15 cellular contexts compared by ENCODE assay signal in genomic region chr6:4401408-4402367, GRCh38.
DNase-seq lines count a peak whose midpoint lies in the region; ATAC-seq and TF ChIP-seq lines count a peak whose summit lies in the region.
"Had no signal": no experiment of that assay in that cellular context is flagged by ENCODE, and none has a peak within 500 bp of the region (broad histone marks: within the 10 kb centered on the region; RNA-seq: fewer than 3 reads in every experiment).

No MANE protein-coding gene starts in this region.

- intact Hi-C loops in Calu3 (cut with micrococcal nuclease; ENCODE audit: unreplicated experiment) (no loop called here), adrenal gland (cut with DNase I) (no loop called here), ovary (cut with DNase I) (no loop called here)

- TF ChIP-seq CTCF in Calu3 (IDR thresholded peaks at IDR 0.05; ENCODE audit: unreplicated experiment) (no peak), adrenal gland (IDR thresholded peaks at IDR 0.05) (no peak), gastroesophageal sphincter (IDR thresholded peaks at IDR 0.05) (no peak), ovary (IDR thresholded peaks at IDR 0.05) (no peak)

- H3K9me3 Mint-ChIP-seq in Calu3 (ENCODE audit: low read depth, unreplicated experiment), result peaks cover under 1% of the 10 kb centered on the region
- H3K9me3 Mint-ChIP-seq in stimulated activated effector memory CD8-positive, alpha-beta T cell treated with anti-CD3 and anti-CD28 coated beads, Interleukin-12 subunit alpha, Interleukin-12 subunit beta, amount 100 ng/mL, for 72 hours, result no peaks in the 10 kb centered on the region
- no peaks in the 10 kb centered on the region for H3K9me3 Mint-ChIP-seq in activated CD4-positive, alpha-beta memory T cell treated with anti-CD3 and anti-CD28 coated beads, Interleukin-2, amount 10 ng/mL, durations not matched to agents 7 days and 5 days
- H3K9me3 Mint-ChIP-seq: T-helper 2 cell treated with Interferon-gamma antibody and Interleukin-4, amounts not matched to agents 5 μg/mL and 100 μg/mL, for 36 hours had no signal

- H3K27me3 Mint-ChIP-seq in Calu3 (ENCODE audit: unreplicated experiment), result no peaks in the 10 kb centered on the region
- no peaks in the 10 kb centered on the region for H3K27me3 Mint-ChIP-seq in activated CD4-positive, alpha-beta memory T cell treated with anti-CD3 and anti-CD28 coated beads, Interleukin-2, amount 10 ng/mL, durations not matched to agents 7 days and 5 days

- H3K36me3 ChIP-seq in adrenal gland (replicated peaks in 1 of 2), result no peaks in the 10 kb centered on the region
- H3K36me3 ChIP-seq in gastroesophageal sphincter, result no peaks in the 10 kb centered on the region
- no peaks in the 10 kb centered on the region for H3K36me3 ChIP-seq in ovary
- H3K36me3 ChIP-seq: ascending aorta had no signal

- POLR2A ChIA-PET in activated CD4-positive, alpha-beta memory T cell treated with anti-CD3 and anti-CD28 coated beads, Interleukin-2, amount 10 ng/mL, durations not matched to agents 7 days and 5 days (lab: Charles Lee), result no interaction called here

- no peak for TF ChIP-seq POLR2A in adrenal gland (IDR thresholded peaks at IDR 0.05)
- no peak for TF ChIP-seq POLR2A in gastroesophageal sphincter (IDR thresholded peaks at IDR 0.05)
- TF ChIP-seq POLR2A in ovary (IDR thresholded peaks at IDR 0.05), result no peak

- TF ChIP-seq EP300 in gastroesophageal sphincter (IDR thresholded peaks at IDR 0.05), result no peak
- TF ChIP-seq EP300 in ovary (IDR thresholded peaks at IDR 0.05), result no peak

- H3K4me3 ChIP-seq in adrenal gland, result no peak overlapping the region
- H3K4me3 ChIP-seq in gastroesophageal sphincter, result no peak overlapping the region
- no peak overlapping the region for H3K4me3 ChIP-seq in ovary
- H3K4me3 ChIP-seq: hepatocyte had no signal

- no peaks in the 10 kb centered on the region for H3K27me3 ChIP-seq in adrenal gland
- no peaks in the 10 kb centered on the region for H3K27me3 ChIP-seq in gastroesophageal sphincter
- H3K27me3 ChIP-seq in ovary, result no peaks in the 10 kb centered on the region
- H3K27me3 ChIP-seq: ascending aorta, hepatocyte had no signal

- peak overlapping the region; percentile 51 for H3K27ac Mint-ChIP-seq in Calu3 (ENCODE audit: unreplicated experiment)
- H3K27ac Mint-ChIP-seq in stimulated activated effector memory CD8-positive, alpha-beta T cell treated with anti-CD3 and anti-CD28 coated beads, Interleukin-12 subunit alpha, Interleukin-12 subunit beta, amount 100 ng/mL, for 72 hours, result no peak overlapping the region
- H3K27ac Mint-ChIP-seq in activated CD4-positive, alpha-beta memory T cell treated with anti-CD3 and anti-CD28 coated beads, Interleukin-2, amount 10 ng/mL, durations not matched to agents 7 days and 5 days, result no peak overlapping the region
- H3K27ac Mint-ChIP-seq: activated CD4-positive, alpha-beta T cell treated with anti-CD3 and anti-CD28 coated beads, Interleukin-2, amount 10 ng/mL, durations not matched to agents 7 days and 5 days; IgD-negative memory B cell; T-helper 2 cell treated with Interferon-gamma antibody and Interleukin-4, amounts not matched to agents 5 μg/mL and 100 μg/mL, for 36 hours had no signal

- no peaks in the 10 kb centered on the region for H3K36me3 Mint-ChIP-seq in Calu3 (ENCODE audit: insufficient read depth, unreplicated experiment)
- H3K36me3 Mint-ChIP-seq in stimulated activated effector memory CD8-positive, alpha-beta T cell treated with anti-CD3 and anti-CD28 coated beads, Interleukin-12 subunit alpha, Interleukin-12 subunit beta, amount 100 ng/mL, for 72 hours, result no peaks in the 10 kb centered on the region
- no peaks in the 10 kb centered on the region for H3K36me3 Mint-ChIP-seq in activated CD4-positive, alpha-beta memory T cell treated with anti-CD3 and anti-CD28 coated beads, Interleukin-2, amount 10 ng/mL, durations not matched to agents 7 days and 5 days (ENCODE audit: low read depth)

- H3K27ac ChIP-seq in adrenal gland, result peak overlapping the region in 3 of 5 donors; percentile 7 to 72 (median 70)
- peak overlapping the region in 1 of 4 donors; percentile 66 for H3K27ac ChIP-seq in gastroesophageal sphincter
- no peak overlapping the region for H3K27ac ChIP-seq in ovary
- H3K27ac ChIP-seq: hepatocyte had no signal

- H3K4me1 ChIP-seq in adrenal gland (replicated peaks in 1 of 2) (peaks cover 5 to 16% of the 10 kb centered on the region in 2 donors), gastroesophageal sphincter (peaks cover 0 to 32% (median 16%) of the 10 kb centered on the region in 3 donors), ovary (ENCODE audit: insufficient read depth) (peaks cover 4% of the 10 kb centered on the region)

- CTCF ChIA-PET in Calu3 (lab: Charles Lee), result no interaction called here
- CTCF ChIA-PET in activated CD4-positive, alpha-beta memory T cell treated with anti-CD3 and anti-CD28 coated beads, Interleukin-2, amount 10 ng/mL, durations not matched to agents 7 days and 5 days (lab: Charles Lee), result no interaction called here

- DNase-seq in Calu3 (no peak), adrenal gland (peak in 6 of 7 donors; percentile 15 to 55 (median 32)), ovary (peak in 3 of 5 donors; percentile 21 to 61 (median 31)), GDM1 (lab: John Stamatoyannopoulos, UW) (no peak)
- no peak for DNase-seq in stimulated activated effector memory CD8-positive, alpha-beta T cell treated with anti-CD3 and anti-CD28 coated beads, Interleukin-12 subunit alpha, Interleukin-12 subunit beta, amount 100 ng/mL, for 72 hours (ENCODE audit: low spot score in 2 of 2)
- DNase-seq in activated CD4-positive, alpha-beta memory T cell treated with anti-CD3 and anti-CD28 coated beads, Interleukin-2, amount 10 ng/mL, durations not matched to agents 7 days and 5 days, result no peak
- DNase-seq: activated CD4-positive, alpha-beta T cell treated with anti-CD3 and anti-CD28 coated beads, Interleukin-2, amount 10 ng/mL, durations not matched to agents 7 days and 5 days; NCI-H1436 treated with DMSO at 0.1 percent for 48 hours; RPMI8226 had no signal

- BruUV-seq in Calu3 (replicated peaks; lab: Mats Ljungman, UMichigan), result no TSS peak

- peaks cover 22% of the 10 kb centered on the region for H3K4me1 Mint-ChIP-seq in Calu3 (ENCODE audit: low read depth, unreplicated experiment)
- H3K4me1 Mint-ChIP-seq in stimulated activated effector memory CD8-positive, alpha-beta T cell treated with anti-CD3 and anti-CD28 coated beads, Interleukin-12 subunit alpha, Interleukin-12 subunit beta, amount 100 ng/mL, for 72 hours, result no peaks in the 10 kb centered on the region
- no peaks in the 10 kb centered on the region for H3K4me1 Mint-ChIP-seq in activated CD4-positive, alpha-beta memory T cell treated with anti-CD3 and anti-CD28 coated beads, Interleukin-2, amount 10 ng/mL, durations not matched to agents 7 days and 5 days
- H3K4me1 Mint-ChIP-seq: activated CD4-positive, alpha-beta T cell treated with anti-CD3 and anti-CD28 coated beads, Interleukin-2, amount 10 ng/mL, durations not matched to agents 7 days and 5 days had no signal

- H3K9me3 ChIP-seq in adrenal gland (replicated peaks in 1 of 3), result no peaks in the 10 kb centered on the region
- H3K9me3 ChIP-seq in gastroesophageal sphincter, result no peaks in the 10 kb centered on the region
- no peaks in the 10 kb centered on the region for H3K9me3 ChIP-seq in ovary
- H3K9me3 ChIP-seq: ascending aorta had no signal

- peak overlapping the region; percentile 7 for H3K4me3 Mint-ChIP-seq in Calu3 (ENCODE audit: low read depth, unreplicated experiment)
- no peak overlapping the region for H3K4me3 Mint-ChIP-seq in stimulated activated effector memory CD8-positive, alpha-beta T cell treated with anti-CD3 and anti-CD28 coated beads, Interleukin-12 subunit alpha, Interleukin-12 subunit beta, amount 100 ng/mL, for 72 hours
- H3K4me3 Mint-ChIP-seq in activated CD4-positive, alpha-beta memory T cell treated with anti-CD3 and anti-CD28 coated beads, Interleukin-2, amount 10 ng/mL, durations not matched to agents 7 days and 5 days, result no peak overlapping the region
- H3K4me3 Mint-ChIP-seq: activated CD4-positive, alpha-beta T cell treated with anti-CD3 and anti-CD28 coated beads, Interleukin-2, amount 10 ng/mL, durations not matched to agents 7 days and 5 days; IgD-negative memory B cell; T-helper 2 cell treated with Interferon-gamma antibody and Interleukin-4, amounts not matched to agents 5 μg/mL and 100 μg/mL, for 36 hours had no signal

- 51 to 75% (median 71%) methylated on average over 14 to 19 of the region's 19 CpGs for WGBS in adrenal gland, 4 donors
- WGBS in gastroesophageal sphincter (ENCODE audit: low coverage in 1 of 2), 2 donors, result 49 to 53% methylated on average over 10 to 16 of the region's 19 CpGs
- WGBS in ovary, 3 donors, result 36 to 47% (median 47%) methylated on average over 19 of the region's 19 CpGs

- ATAC-seq in gastroesophageal sphincter, result peak; percentile 25
- no peak for ATAC-seq in HG02759 (IDR thresholded peaks at IDR 0.05; ENCODE audit: unreplicated experiment)
- ATAC-seq in stimulated activated effector memory CD8-positive, alpha-beta T cell treated with anti-CD3 and anti-CD28 coated beads, Interleukin-12 subunit alpha, Interleukin-12 subunit beta, amount 100 ng/mL, for 72 hours, result no peak

Comparison
In these comparisons a context has a peak if more than half of its experiments do, and no peak if none do; other contexts are left out.
1. DNase-seq: peak in adrenal gland (6 of 7) and ovary (3 of 5); none in Calu3 (single experiment), GDM1 (single experiment), stimulated activated effector memory CD8-positive, alpha-beta T cell treated with anti-CD3 and anti-CD28 coated beads, Interleukin-12 subunit alpha, Interleukin-12 subunit beta, amount 100 ng/mL, for 72 hours (0 of 2) and activated CD4-positive, alpha-beta memory T cell treated with anti-CD3 and anti-CD28 coated beads, Interleukin-2, amount 10 ng/mL, durations not matched to agents 7 days and 5 days (single experiment).
2. H3K27ac ChIP-seq: peak in adrenal gland (3 of 5); none in ovary (0 of 2).